ENCODE assay signal across 8 cellular contexts in genomic region chr6:154370545-154370944, GRCh38. TPM values are rescaled to one million over a fixed set of nuclear protein-coding genes. Genes with fewer than 3 reads are reported as not detected.
A peak's percentile ranks its signal among the peaks of the same experiment; 100 is the strongest.
DNase-seq lines count a peak whose midpoint lies in the region; ATAC-seq and TF ChIP-seq lines count a peak whose summit lies in the region.

No MANE protein-coding gene starts in this region.

- H3K4me3 ChIP-seq in BLaER1 treated with 17β-estradiol and CSF1 and Interleukin-3, amounts not matched to agents 10 nM and 100 nM = no peak overlapping the region
- no peak overlapping the region for H3K4me3 ChIP-seq in heart right ventricle
- no peak overlapping the region for H3K4me3 ChIP-seq in thyroid gland (replicated peaks in 1 of 3)

- no peaks in the 10 kb centered on the region for H3K27me3 ChIP-seq in BLaER1 treated with 17β-estradiol and CSF1 and Interleukin-3, amounts not matched to agents 10 nM and 100 nM
- H3K27me3 ChIP-seq in heart right ventricle = no peaks in the 10 kb centered on the region
- H3K27me3 ChIP-seq in thyroid gland = no peaks in the 10 kb centered on the region

- no peak for TF ChIP-seq POLR2A in thyroid gland (IDR thresholded peaks at IDR 0.05)

- peaks cover 23% of the 10 kb centered on the region for H3K4me1 Mint-ChIP-seq in activated T-cell treated with anti-CD3 and anti-CD28 coated beads, Interleukin-2, amount 50 U/mL, for 24 hours (ENCODE audit: low read depth)

- H3K4me3 Mint-ChIP-seq in activated T-cell treated with anti-CD3 and anti-CD28 coated beads, Interleukin-2, amount 50 U/mL, for 24 hours = no peak overlapping the region

- 8 to 11% methylated on average over 4 of the region's 4 CpGs for WGBS in heart right ventricle, 2 donors
- WGBS in thyroid gland, 2 donors = 6 to 7% methylated on average over 4 of the region's 4 CpGs

- intact Hi-C loops in heart right ventricle (cut with DNase I) (loop anchor here in 7 of 10 donors (2.0 to 10.0 kb wide), 2 partner anchors 216 kb away; no protein-coding TSS in a partner anchor), thyroid gland (cut with DNase I) (loop anchor here (10.0 kb wide), 2 partner anchors 106 to 216 kb away; no protein-coding TSS in a partner anchor)

- H3K4me1 ChIP-seq in BLaER1 treated with 17β-estradiol and CSF1 and Interleukin-3, amounts not matched to agents 10 nM and 100 nM = peaks cover 0 to 33% (median 6%) of the 10 kb centered on the region in 10 experiments; a peak in 10 of 20 replicates
- H3K4me1 ChIP-seq in heart right ventricle (peaks cover 0 to 12% (median 0%) of the 10 kb centered on the region in 9 donors), thyroid gland (peaks cover 0 to 7% of the 10 kb centered on the region in 2 donors)

- peak overlapping the region in 6 of 11 experiments; percentile 16 to 49 (median 45); a peak in 6 of 22 replicates for H3K27ac ChIP-seq in BLaER1 treated with 17β-estradiol and CSF1 and Interleukin-3, amounts not matched to agents 10 nM and 100 nM
- H3K27ac ChIP-seq in heart right ventricle (no peak overlapping the region), thyroid gland (no peak overlapping the region)

- H3K4me2 ChIP-seq in BLaER1 treated with 17β-estradiol and CSF1 and Interleukin-3, amounts not matched to agents 10 nM and 100 nM = peak overlapping the region in 5 of 11 experiments; percentile 5 to 48 (median 33); a peak in 3 of 22 replicates

- no peaks in the 10 kb centered on the region for H3K36me3 ChIP-seq in BLaER1 treated with 17β-estradiol and CSF1 and Interleukin-3, amounts not matched to agents 10 nM and 100 nM
- H3K36me3 ChIP-seq in heart right ventricle (no peaks in the 10 kb centered on the region), thyroid gland (no peaks in the 10 kb centered on the region)

- TF ChIP-seq CTCF in heart right ventricle (IDR thresholded peaks at IDR 0.05) = peak in 7 of 9 donors; percentile 21 to 57 (median 53)
- TF ChIP-seq CTCF in thyroid gland (IDR thresholded peaks at IDR 0.05) = peak in 5 of 6 experiments; percentile 8 to 64 (median 60)

- peak in 1 of 2 donors; percentile 13 for DNase-seq in heart right ventricle
- peak; percentile 44 to 46 for DNase-seq in thyroid gland
- no peak for DNase-seq in activated T-cell treated with anti-CD3 and anti-CD28 coated beads, Interleukin-2, amount 50 U/mL, for 24 hours

- peaks cover 13% of the 10 kb centered on the region for H3K27me3 Mint-ChIP-seq in activated T-cell treated with anti-CD3 and anti-CD28 coated beads, Interleukin-2, amount 50 U/mL, for 24 hours

- no peak overlapping the region for H3K27ac Mint-ChIP-seq in activated T-cell treated with anti-CD3 and anti-CD28 coated beads, Interleukin-2, amount 50 U/mL, for 24 hours

- peak; percentile 83 for ATAC-seq in GM18498 (IDR thresholded peaks at IDR 0.05; ENCODE audit: unreplicated experiment)
- peak; percentile 80 for ATAC-seq in HG03159 (IDR thresholded peaks at IDR 0.05; ENCODE audit: unreplicated experiment)
- ATAC-seq in SK-N-SH treated with all-trans-retinoic acid at 6 μM for 48 hours = peak; percentile 92
- ATAC-seq in heart right ventricle = peak in 6 of 8 donors; percentile 51 to 75 (median 62)
- no peak for ATAC-seq in HG02571 (IDR thresholded peaks at IDR 0.05; ENCODE audit: unreplicated experiment)

- H3K9me3 ChIP-seq in BLaER1 treated with 17β-estradiol and CSF1 and Interleukin-3, amounts not matched to agents 10 nM and 100 nM (replicated peaks in 1 of 11) = peaks cover 0 to 5% (median 3%) of the 10 kb centered on the region in 11 experiments; a peak in 5 of 22 replicates
- H3K9me3 ChIP-seq in heart right ventricle (peaks cover 0 to 6% (median 0%) of the 10 kb centered on the region in 11 donors), thyroid gland (no peaks in the 10 kb centered on the region)

- no peaks in the 10 kb centered on the region for H4K20me1 ChIP-seq in BLaER1 treated with 17β-estradiol and CSF1 and Interleukin-3, amounts not matched to agents 10 nM and 100 nM

- peak overlapping the region in 4 of 11 experiments; percentile 22 to 39 (median 36); a peak in 4 of 22 replicates for H3K9ac ChIP-seq in BLaER1 treated with 17β-estradiol and CSF1 and Interleukin-3, amounts not matched to agents 10 nM and 100 nM

- H3K36me3 Mint-ChIP-seq in activated T-cell treated with anti-CD3 and anti-CD28 coated beads, Interleukin-2, amount 50 U/mL, for 24 hours (ENCODE audit: low read depth) = no peaks in the 10 kb centered on the region

- H3K9me3 Mint-ChIP-seq in activated T-cell treated with anti-CD3 and anti-CD28 coated beads, Interleukin-2, amount 50 U/mL, for 24 hours = no peaks in the 10 kb centered on the region

TF ChIP-seq in SK-N-SH treated with all-trans-retinoic acid at 6 μM for 48 hours, 23 proteins besides CTCF, POLR2A, EP300 and RAD21:
- TF ChIP-seq BACH2 (CRISPR knock-in tag; IDR thresholded peaks at IDR 0.05; ENCODE audit: borderline replicate concordance) (0 out of 2 replicates have a peak, but pooled peaks have one; percentile 42), RARB (CRISPR knock-in tag; IDR thresholded peaks at IDR 0.05) (no peak), ISL1 (CRISPR knock-in tag; IDR thresholded peaks at IDR 0.05) (peak; percentile 41)

RNA-seq across cellular contexts. Expression of gene IPCEF1, which starts 13.9 kb away (rescaled TPM):
- 1 to 10 TPM in 7 of 10 donors, under 1 TPM in 3; 0.60 to 5.0 (median 1.9) TPM for total RNA-seq in heart right ventricle
- polyA plus RNA-seq in heart right ventricle = under 1 TPM; 0.06 to 0.15 TPM
- 10 to 100 TPM; 34.4 to 86.4 (median 73.6) TPM for total RNA-seq in thyroid gland

Comparison
In these comparisons a context has a peak if more than half of its experiments do, and no peak if none do; other contexts are left out.
1. H3K27ac ChIP-seq: peak in BLaER1 treated with 17β-estradiol and CSF1 and Interleukin-3, amounts not matched to agents 10 nM and 100 nM (6 of 11); none in heart right ventricle (0 of 10) and thyroid gland (0 of 3).
2. RNA of gene IPCEF1, which starts 13.9 kb away (total RNA-seq): 34.4 to 86.4 TPM in thyroid gland; 0.60 to 5.0 TPM in heart right ventricle; every median in the first group is over 4 times any median in the second.